ENCODE assay signal across 8 cellular contexts in the genomic region with DNA sequence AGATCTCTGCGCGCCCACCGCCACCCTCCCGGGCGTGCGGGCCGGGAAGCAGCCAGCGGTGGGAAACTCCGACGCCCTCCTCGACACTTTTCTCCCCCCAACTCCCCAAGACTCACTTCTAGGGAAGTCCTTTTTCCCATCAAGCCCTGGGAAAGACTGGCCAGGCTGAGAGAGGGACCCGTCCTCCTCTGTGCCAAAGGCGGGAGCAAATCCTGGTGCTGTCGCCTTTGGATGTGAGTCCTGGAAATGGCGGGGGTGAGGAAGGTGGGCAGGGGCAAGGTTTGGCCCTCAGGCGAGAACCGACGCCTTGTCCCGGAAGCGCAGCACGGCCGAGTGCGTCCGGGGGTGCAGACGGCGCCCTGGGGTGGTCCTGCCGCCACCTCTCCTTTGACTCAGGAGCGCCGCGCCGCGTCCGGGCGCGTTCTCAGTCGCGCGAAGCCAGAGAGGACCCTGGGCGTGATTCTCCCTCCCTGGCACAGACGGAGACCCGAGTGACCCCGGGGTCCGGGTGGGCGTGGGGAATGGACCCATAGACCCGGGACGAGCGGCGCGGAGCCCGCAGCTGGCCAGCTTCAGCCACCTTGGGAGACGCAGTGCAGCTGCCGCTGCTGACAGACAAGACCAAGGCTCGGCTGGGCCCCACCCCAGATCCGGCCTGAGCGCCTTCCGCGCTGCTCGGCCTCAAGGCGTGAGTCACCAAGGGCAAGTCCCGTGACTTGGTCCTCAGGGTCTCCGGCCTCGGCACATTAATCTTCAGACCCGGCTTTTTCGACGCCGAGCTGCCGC. TPM values are rescaled to one million over a fixed set of nuclear protein-coding genes. Genes with fewer than 3 reads are reported as not detected.
A peak's percentile ranks its signal among the peaks of the same experiment; 100 is the strongest.
DNase-seq lines count a peak whose midpoint lies in the region; ATAC-seq, FAIRE-seq and TF ChIP-seq lines count a peak whose summit lies in the region.

No MANE protein-coding gene starts in this region.

- no peaks in the 10 kb centered on the region; a peak in 3 of 5 replicates for H3K36me3 ChIP-seq in HepG2 (replicated peaks in 1 of 2; ENCODE audit: control insufficient read depth in 1 of 2, insufficient read depth in 2 of 2, low read length in 2 of 2)

- peaks cover 39 to 44% of the 10 kb centered on the region in 2 donors for H3K36me3 Mint-ChIP-seq in stimulated activated naive B cell treated with anti-CD40 and anti-IgM and Interleukin-4, amounts not matched to agents 10 μg/mL and 1 μg/mL and 100 μg/mL, for 72 hours

- TF ChIP-seq CTCF in A549 (IDR thresholded peaks at IDR 0.05) = peak; percentile 43
- peak; percentile 96 for TF ChIP-seq CTCF in HepG2 (CRISPR knock-in tag; IDR thresholded peaks at IDR 0.05)

- POLR2A ChIA-PET in A549 (lab: Yijun Ruan, JAX) (interaction anchor here (1.3 to 1.8 kb wide), 2 partner anchors 14 to 20 kb away, joined by 5 to 11 read pairs; partner anchors contain the start of genes CCDC142 and TTC31), HepG2 (lab: Yijun Ruan, JAX) (interaction anchor here (1.0 to 16.5 kb wide), 22 partner anchors 8 to 324 kb away, joined by 3 to 795 read pairs (median 14); partner anchors contain the start of genes AUP1, CCDC142, DQX1 and HTRA2)

- in situ Hi-C loops in HepG2 (cut with HindIII; ENCODE audit: extremely low pct_ligation_motif_present, low pct_unique_long_range_greater_than_20kb) = no loop called here

- DNase-seq in A549 (ENCODE audit: low read depth in 1 of 2, low spot score in 1 of 2) (peak; percentile 73 to 79), SW480 (ENCODE audit: low spot score) (peak; percentile 72), dedifferentiated amniotic fluid mesenchymal stem cell (ENCODE audit: extremely low spot score) (peak; percentile 68), HepG2 (ENCODE audit: low spot score) (peak; percentile 63), NCI-H1417 treated with DMSO at 0.1 percent for 48 hours (lab: John Stamatoyannopoulos, UW) (no peak)
- peak; percentile 59 for DNase-seq in stimulated activated naive B cell treated with anti-CD40 and anti-IgM and Interleukin-4, amounts not matched to agents 10 μg/mL and 1 μg/mL and 100 μg/mL, for 72 hours

- intact Hi-C loops in HepG2 (cut with micrococcal nuclease; ENCODE audit: unreplicated experiment) = loop anchor here (1.0 kb wide), 1 partner anchor 20 kb away; the partner anchor contains the start of gene TTC31

- 39% methylated on average over 43 of the region's 67 CpGs for WGBS in A549 (ENCODE audit: missing lambda C conversion rate)
- WGBS in HepG2 (ENCODE audit: low lambda C conversion rate) = 1% methylated on average over 45 of the region's 67 CpGs

- H3K27ac Mint-ChIP-seq in stimulated activated naive B cell treated with anti-CD40 and anti-IgM and Interleukin-4, amounts not matched to agents 10 μg/mL and 1 μg/mL and 100 μg/mL, for 72 hours = peak overlapping the region; percentile 86

- H3K27me3 Mint-ChIP-seq in stimulated activated naive B cell treated with anti-CD40 and anti-IgM and Interleukin-4, amounts not matched to agents 10 μg/mL and 1 μg/mL and 100 μg/mL, for 72 hours = peaks cover 58 to 66% of the 10 kb centered on the region in 2 donors

- TF ChIP-seq POLR2A in A549 (IDR thresholded peaks at IDR 0.05; ENCODE audit: low read length) (peak; percentile 29; the same call in 1 of the 2 replicates), HepG2 (IDR thresholded peaks at IDR 0.05; ENCODE audit: insufficient read depth in 1 of 2, low read depth in 2 of 2, low read length in 2 of 2) (peak in 1 of 2 experiments; percentile 33; a peak in 1 of 4 replicates)

- H3K9me3 Mint-ChIP-seq in stimulated activated naive B cell treated with anti-CD40 and anti-IgM and Interleukin-4, amounts not matched to agents 10 μg/mL and 1 μg/mL and 100 μg/mL, for 72 hours = no peaks in the 10 kb centered on the region

- H3K4me3 ChIP-seq in A549 = peak overlapping the region; percentile 54
- H3K4me3 ChIP-seq in HepG2 (replicated peaks in 1 of 3; ENCODE audit: insufficient read depth in 1 of 3, low read depth in 2 of 3, low read length in 3 of 3) = peak overlapping the region; percentile 67 to 86 (median 82)

- H3K9ac ChIP-seq in HepG2 (ENCODE audit: insufficient read depth, low read depth, low read length) = peak overlapping the region; percentile 83

- FAIRE-seq in A549 (lab: Jason Lieb, UNC) (no peak), HepG2 (lab: Jason Lieb, UNC) (no peak)

- ATAC-seq in A549 (peak; percentile 30 to 62), GM18498 (IDR thresholded peaks at IDR 0.05; ENCODE audit: unreplicated experiment) (peak; percentile 45), HG03095 (IDR thresholded peaks at IDR 0.05; ENCODE audit: unreplicated experiment) (peak; percentile 40), HepG2 (peak; percentile 22)
- peak; percentile 45 to 48 for ATAC-seq in stimulated activated naive B cell treated with anti-CD40 and anti-IgM and Interleukin-4, amounts not matched to agents 10 μg/mL and 1 μg/mL and 100 μg/mL, for 72 hours (replicated peaks)

- peaks cover 54% of the 10 kb centered on the region for H3K79me2 ChIP-seq in HepG2 (ENCODE audit: insufficient read depth, low read length)

- peak overlapping the region; percentile 80 to 88 for H3K4me3 Mint-ChIP-seq in stimulated activated naive B cell treated with anti-CD40 and anti-IgM and Interleukin-4, amounts not matched to agents 10 μg/mL and 1 μg/mL and 100 μg/mL, for 72 hours

- TF ChIP-seq RAD21 in A549 (conservative IDR thresholded peaks at IDR 0.05 in 1 of 2, IDR thresholded peaks at IDR 0.05 in 1 of 2) (peak in 1 of 2 experiments; percentile 38; a peak in 3 of 5 replicates), HepG2 (CRISPR knock-in tag; IDR thresholded peaks at IDR 0.05) (peak; percentile 95)

- TSS peak; percentile 65 for BruUV-seq in HepG2 (replicated peaks; lab: Mats Ljungman, UMichigan)

- CTCF ChIA-PET in A549 (lab: Yijun Ruan, JAX) (interaction anchor here (1.7 to 15.5 kb wide), 4 partner anchors 16 to 111 kb away, joined by 3 to 184 read pairs (median 12); partner anchors contain the start of genes AUP1, CCDC142, HTRA2 and TTC31), HepG2 (lab: Yijun Ruan, JAX; ENCODE audit: low intra/inter-chr PET ratio, low total read pairs) (interaction anchor here (1.5 to 2.9 kb wide), 2 partner anchors 14 to 20 kb away, joined by 5 to 20 read pairs; partner anchors contain the start of genes CCDC142 and TTC31)

- no peaks in the 10 kb centered on the region for H4K20me1 ChIP-seq in HepG2 (ENCODE audit: insufficient read depth, low read length)

- no peaks in the 10 kb centered on the region; a peak in 1 of 5 replicates for H3K27me3 ChIP-seq in HepG2 (ENCODE audit: control insufficient read depth in 1 of 2, insufficient read depth in 2 of 2, low read length in 2 of 2)

- H3K9me3 ChIP-seq in A549 = no peaks in the 10 kb centered on the region
- H3K9me3 ChIP-seq in HepG2 (ENCODE audit: low read length) = no peaks in the 10 kb centered on the region

- peaks cover 57 to 85% of the 10 kb centered on the region in 2 donors for H3K4me1 Mint-ChIP-seq in stimulated activated naive B cell treated with anti-CD40 and anti-IgM and Interleukin-4, amounts not matched to agents 10 μg/mL and 1 μg/mL and 100 μg/mL, for 72 hours

- peak overlapping the region; percentile 72 for H3K4me2 ChIP-seq in A549
- H3K4me2 ChIP-seq in HepG2 (ENCODE audit: low read depth, low read length) = peak overlapping the region; percentile 92

- no peak for TF ChIP-seq EP300 in A549 (IDR thresholded peaks at IDR 0.05)
- TF ChIP-seq EP300 in HepG2 (IDR thresholded peaks at IDR 0.05; ENCODE audit: low read depth in 2 of 2, low read length in 2 of 2) = no peak
- no peak for TF ChIP-seq EP300 in HepG2 (CRISPR knock-in tag; IDR thresholded peaks at IDR 0.05; ENCODE audit: borderline replicate concordance)

- no peak overlapping the region for H2AFZ ChIP-seq in HepG2 (ENCODE audit: low read length)

- peak overlapping the region; percentile 83 to 96 for H3K27ac ChIP-seq in A549
- H3K27ac ChIP-seq in HepG2 (ENCODE audit: extremely low read length, insufficient read depth, low read length) = peak overlapping the region; percentile 89

- H3K4me1 ChIP-seq in A549 (peaks cover 29% of the 10 kb centered on the region), HepG2 (ENCODE audit: insufficient read depth, low read length) (peaks cover 68% of the 10 kb centered on the region)

RNA-seq across cellular contexts. Expression of gene LBX2, which starts 3.5 kb away (rescaled TPM):
- polyA plus RNA-seq in A549 (2011; rRNA removed) (0.84 and 1.0 TPM in 2 replicates), A549 (2017; fragmentation: RNase III; extraction: RNeasy Plus Mini Kit Qiagen cat#74134 plus additional on column Dnase treatment) (2.0 to 2.4 TPM (median 2.1 TPM) in 3 replicates), HepG2 (2011; rRNA removed) (6.4 and 7.3 TPM in 2 replicates)
- 1.5 and 2.3 TPM in 2 replicates for polyA plus RNA-seq in A549 (2012; cell fraction: cytosol; rRNA removed)
- 2.3 and 3.7 TPM in 2 replicates for polyA plus RNA-seq in A549 (2012; cell fraction: nucleus; rRNA removed)
- 0.39 and 0.62 TPM in 2 replicates for polyA minus RNA-seq in A549 (2011; rRNA and poly(A)+ RNA removed)
- total RNA-seq in HepG2 (2016; rRNA removed; fragmentation: Illumina TruSeq; extraction: Trizol) = 4.0 and 8.1 TPM in 2 replicates
- 1.6 and 4.3 TPM in 2 replicates for total RNA-seq in HepG2 (2016; cell fraction: cytosol; rRNA removed; fragmentation: Illumina TruSeq; extraction: Trizol; ENCODE audit: low read depth)
- 7.3 and 8.7 TPM in 2 replicates for total RNA-seq in HepG2 (2016; cell fraction: insoluble cytoplasmic fraction; rRNA removed; fragmentation: Illumina TruSeq; extraction: Trizol)
- 2.9 and 6.9 TPM in 2 replicates for total RNA-seq in HepG2 (2016; cell fraction: membrane; rRNA removed; fragmentation: Illumina TruSeq; extraction: Trizol)
- total RNA-seq in HepG2 (2016; cell fraction: nucleus; rRNA removed; fragmentation: Illumina TruSeq; extraction: Trizol) = 6.7 and 10.5 TPM in 2 replicates
- polyA plus RNA-seq in HepG2 (2011; cell fraction: cytosol; rRNA removed) = 5.1 and 7.2 TPM in 2 replicates
- polyA plus RNA-seq in HepG2 (2011; cell fraction: nucleus; rRNA removed) = 43.6 and 46.5 TPM in 2 replicates
- polyA plus RNA-seq in HepG2 (2012) = 7.8 and 8.2 TPM in 2 replicates
- 3.0 and 3.5 TPM in 2 replicates for polyA plus RNA-seq in HepG2 (2016; cell fraction: cytosol; fragmentation: Illumina TruSeq; extraction: Trizol; ENCODE audit: low read depth)
- polyA plus RNA-seq in HepG2 (2016; cell fraction: insoluble cytoplasmic fraction; fragmentation: Illumina TruSeq; extraction: Trizol; ENCODE audit: low read depth) = 8.9 and 9.5 TPM in 2 replicates
- 4.3 and 5.5 TPM in 2 replicates for polyA plus RNA-seq in HepG2 (2016; cell fraction: membrane; fragmentation: Illumina TruSeq; extraction: Trizol; ENCODE audit: low read depth)
- 14.4 and 14.6 TPM in 2 replicates for polyA plus RNA-seq in HepG2 (2016; cell fraction: nucleus; fragmentation: Illumina TruSeq; extraction: Trizol; ENCODE audit: insufficient read depth, low read depth)
- polyA minus RNA-seq in HepG2 (2011; rRNA and poly(A)+ RNA removed; ENCODE audit: low replicate concordance) = 0.14 and 7.2 TPM in 2 replicates
- 3.6 TPM in 2 replicates for polyA minus RNA-seq in HepG2 (2011; cell fraction: cytosol; rRNA and poly(A)+ RNA removed)
- 9.8 and 12.1 TPM in 2 replicates for polyA minus RNA-seq in HepG2 (2011; cell fraction: nucleus; rRNA and poly(A)+ RNA removed)

RNA-seq across cellular contexts. Expression of gene PCGF1, which starts 4.6 kb away (rescaled TPM):
- polyA plus RNA-seq in A549 (2011; rRNA removed) = 53.6 and 55.3 TPM in 2 replicates
- 42.9 and 51.6 TPM in 2 replicates for polyA plus RNA-seq in A549 (2012; cell fraction: cytosol; rRNA removed)
- 32.8 and 45.5 TPM in 2 replicates for polyA plus RNA-seq in A549 (2012; cell fraction: nucleus; rRNA removed)
- polyA plus RNA-seq in A549 (2017; fragmentation: RNase III; extraction: RNeasy Plus Mini Kit Qiagen cat#74134 plus additional on column Dnase treatment) = 32.2 to 38.1 TPM (median 32.8 TPM) in 3 replicates
- polyA minus RNA-seq in A549 (2011; rRNA and poly(A)+ RNA removed) = 74.3 and 112 TPM in 2 replicates
- total RNA-seq in HepG2 (2016; rRNA removed; fragmentation: Illumina TruSeq; extraction: Trizol) = 14.2 and 20.4 TPM in 2 replicates
- total RNA-seq in HepG2 (2016; cell fraction: cytosol; rRNA removed; fragmentation: Illumina TruSeq; extraction: Trizol; ENCODE audit: low read depth) = 37.5 and 42.0 TPM in 2 replicates
- 15.5 and 15.6 TPM in 2 replicates for total RNA-seq in HepG2 (2016; cell fraction: insoluble cytoplasmic fraction; rRNA removed; fragmentation: Illumina TruSeq; extraction: Trizol)
- total RNA-seq in HepG2 (2016; cell fraction: membrane; rRNA removed; fragmentation: Illumina TruSeq; extraction: Trizol) = 29.0 and 31.0 TPM in 2 replicates
- total RNA-seq in HepG2 (2016; cell fraction: nucleus; rRNA removed; fragmentation: Illumina TruSeq; extraction: Trizol) = 16.2 and 22.2 TPM in 2 replicates
- 22.6 and 22.7 TPM in 2 replicates for polyA plus RNA-seq in HepG2 (2011; rRNA removed)
- polyA plus RNA-seq in HepG2 (2011; cell fraction: cytosol; rRNA removed) = 19.8 and 22.8 TPM in 2 replicates
- 37.4 and 90.3 TPM in 2 replicates for polyA plus RNA-seq in HepG2 (2011; cell fraction: nucleus; rRNA removed)
- 14.2 and 15.2 TPM in 2 replicates for polyA plus RNA-seq in HepG2 (2012)
- polyA plus RNA-seq in HepG2 (2016; cell fraction: cytosol; fragmentation: Illumina TruSeq; extraction: Trizol; ENCODE audit: low read depth) = 20.8 and 23.0 TPM in 2 replicates
- polyA plus RNA-seq in HepG2 (2016; cell fraction: insoluble cytoplasmic fraction; fragmentation: Illumina TruSeq; extraction: Trizol; ENCODE audit: low read depth) = 13.9 and 16.9 TPM in 2 replicates
- 18.0 and 18.6 TPM in 2 replicates for polyA plus RNA-seq in HepG2 (2016; cell fraction: membrane; fragmentation: Illumina TruSeq; extraction: Trizol; ENCODE audit: low read depth)
- polyA plus RNA-seq in HepG2 (2016; cell fraction: nucleus; fragmentation: Illumina TruSeq; extraction: Trizol; ENCODE audit: insufficient read depth, low read depth) = 44.9 and 46.7 TPM in 2 replicates
- polyA minus RNA-seq in HepG2 (2011; rRNA and poly(A)+ RNA removed; ENCODE audit: low replicate concordance) = 19.3 and 42.8 TPM in 2 replicates
- 14.1 and 14.9 TPM in 2 replicates for polyA minus RNA-seq in HepG2 (2011; cell fraction: cytosol; rRNA and poly(A)+ RNA removed)
- 22.8 and 25.0 TPM in 2 replicates for polyA minus RNA-seq in HepG2 (2011; cell fraction: nucleus; rRNA and poly(A)+ RNA removed)

RNA-seq across cellular contexts. Expression of gene TLX2, which starts 11.3 kb away (rescaled TPM):
- 0.05 TPM in 1 of 2 replicates, not detected in the other for polyA plus RNA-seq in A549 (2011; rRNA removed)
- 0.17 and 0.38 TPM in 2 replicates for polyA plus RNA-seq in A549 (2012; cell fraction: cytosol; rRNA removed)
- polyA plus RNA-seq in A549 (2012; cell fraction: nucleus; rRNA removed) = 0.33 and 0.54 TPM in 2 replicates
- 0.37 to 0.58 TPM (median 0.39 TPM) in 3 replicates for polyA plus RNA-seq in A549 (2017; fragmentation: RNase III; extraction: RNeasy Plus Mini Kit Qiagen cat#74134 plus additional on column Dnase treatment)
- 0.15 TPM in 1 of 2 replicates, not detected in the other for polyA minus RNA-seq in A549 (2011; rRNA and poly(A)+ RNA removed)
- total RNA-seq in HepG2 (2016; rRNA removed; fragmentation: Illumina TruSeq; extraction: Trizol) = 0.20 TPM in 1 of 2 replicates, not detected in the other
- 0.10 and 0.26 TPM in 2 replicates for total RNA-seq in HepG2 (2016; cell fraction: cytosol; rRNA removed; fragmentation: Illumina TruSeq; extraction: Trizol; ENCODE audit: low read depth)
- total RNA-seq in HepG2 (2016; cell fraction: insoluble cytoplasmic fraction; rRNA removed; fragmentation: Illumina TruSeq; extraction: Trizol) = 0.28 TPM in 1 of 2 replicates, not detected in the other
- total RNA-seq in HepG2 (2016; cell fraction: membrane; rRNA removed; fragmentation: Illumina TruSeq; extraction: Trizol) = 0.28 TPM in 1 of 2 replicates, not detected in the other
- not detected in 2 replicates for total RNA-seq in HepG2 (2016; cell fraction: nucleus; rRNA removed; fragmentation: Illumina TruSeq; extraction: Trizol)
- 0.05 and 0.09 TPM in 2 replicates for polyA plus RNA-seq in HepG2 (2011; rRNA removed)
- 0.10 and 0.17 TPM in 2 replicates for polyA plus RNA-seq in HepG2 (2011; cell fraction: cytosol; rRNA removed)
- 0.35 and 0.92 TPM in 2 replicates for polyA plus RNA-seq in HepG2 (2011; cell fraction: nucleus; rRNA removed)
- 4.1 and 5.8 TPM in 2 replicates for polyA plus RNA-seq in HepG2 (2012)
- polyA plus RNA-seq in HepG2 (2016; cell fraction: cytosol; fragmentation: Illumina TruSeq; extraction: Trizol; ENCODE audit: low read depth) = 0.09 and 0.26 TPM in 2 replicates
- polyA plus RNA-seq in HepG2 (2016; cell fraction: insoluble cytoplasmic fraction; fragmentation: Illumina TruSeq; extraction: Trizol; ENCODE audit: low read depth) = 0.26 TPM in 1 of 2 replicates, not detected in the other
- 0.62 TPM in 1 of 2 replicates, not detected in the other for polyA plus RNA-seq in HepG2 (2016; cell fraction: membrane; fragmentation: Illumina TruSeq; extraction: Trizol; ENCODE audit: low read depth)
- 0.66 TPM in 1 of 2 replicates, not detected in the other for polyA plus RNA-seq in HepG2 (2016; cell fraction: nucleus; fragmentation: Illumina TruSeq; extraction: Trizol; ENCODE audit: insufficient read depth, low read depth)
- not detected in 2 replicates for polyA minus RNA-seq in HepG2 (2011; rRNA and poly(A)+ RNA removed; ENCODE audit: low replicate concordance)
- polyA minus RNA-seq in HepG2 (2011; cell fraction: cytosol; rRNA and poly(A)+ RNA removed) = not detected in 2 replicates
- polyA minus RNA-seq in HepG2 (2011; cell fraction: nucleus; rRNA and poly(A)+ RNA removed) = not detected in 2 replicates

RNA-seq across cellular contexts. Expression of gene TTC31, which starts 20.0 kb away (rescaled TPM):
- 29.6 and 32.4 TPM in 2 replicates for polyA plus RNA-seq in A549 (2011; rRNA removed)
- polyA plus RNA-seq in A549 (2012; cell fraction: cytosol; rRNA removed) = 22.3 and 28.2 TPM in 2 replicates
- 109 and 113 TPM in 2 replicates for polyA plus RNA-seq in A549 (2012; cell fraction: nucleus; rRNA removed)
- polyA plus RNA-seq in A549 (2017; fragmentation: RNase III; extraction: RNeasy Plus Mini Kit Qiagen cat#74134 plus additional on column Dnase treatment) = 25.4 to 26.2 TPM (median 25.7 TPM) in 3 replicates
- 32.1 and 39.3 TPM in 2 replicates for polyA minus RNA-seq in A549 (2011; rRNA and poly(A)+ RNA removed)
- total RNA-seq in HepG2 (2016; rRNA removed; fragmentation: Illumina TruSeq; extraction: Trizol) = 21.1 and 28.3 TPM in 2 replicates
- 2.7 and 3.0 TPM in 2 replicates for total RNA-seq in HepG2 (2016; cell fraction: cytosol; rRNA removed; fragmentation: Illumina TruSeq; extraction: Trizol; ENCODE audit: low read depth)
- 18.2 and 28.7 TPM in 2 replicates for total RNA-seq in HepG2 (2016; cell fraction: insoluble cytoplasmic fraction; rRNA removed; fragmentation: Illumina TruSeq; extraction: Trizol)
- 6.9 and 8.2 TPM in 2 replicates for total RNA-seq in HepG2 (2016; cell fraction: membrane; rRNA removed; fragmentation: Illumina TruSeq; extraction: Trizol)
- 47.8 and 48.1 TPM in 2 replicates for total RNA-seq in HepG2 (2016; cell fraction: nucleus; rRNA removed; fragmentation: Illumina TruSeq; extraction: Trizol)
- 39.5 and 43.4 TPM in 2 replicates for polyA plus RNA-seq in HepG2 (2011; rRNA removed)
- 21.8 and 24.0 TPM in 2 replicates for polyA plus RNA-seq in HepG2 (2011; cell fraction: cytosol; rRNA removed)
- polyA plus RNA-seq in HepG2 (2011; cell fraction: nucleus; rRNA removed) = 180 and 208 TPM in 2 replicates
- 20.8 and 30.1 TPM in 2 replicates for polyA plus RNA-seq in HepG2 (2012)
- polyA plus RNA-seq in HepG2 (2016; cell fraction: cytosol; fragmentation: Illumina TruSeq; extraction: Trizol; ENCODE audit: low read depth) = 2.3 and 2.7 TPM in 2 replicates
- polyA plus RNA-seq in HepG2 (2016; cell fraction: insoluble cytoplasmic fraction; fragmentation: Illumina TruSeq; extraction: Trizol; ENCODE audit: low read depth) = 21.6 and 25.6 TPM in 2 replicates
- polyA plus RNA-seq in HepG2 (2016; cell fraction: membrane; fragmentation: Illumina TruSeq; extraction: Trizol; ENCODE audit: low read depth) = 5.9 and 6.6 TPM in 2 replicates
- 99.0 and 111 TPM in 2 replicates for polyA plus RNA-seq in HepG2 (2016; cell fraction: nucleus; fragmentation: Illumina TruSeq; extraction: Trizol; ENCODE audit: insufficient read depth, low read depth)
- polyA minus RNA-seq in HepG2 (2011; rRNA and poly(A)+ RNA removed; ENCODE audit: low replicate concordance) = 35.9 and 48.7 TPM in 2 replicates
- polyA minus RNA-seq in HepG2 (2011; cell fraction: cytosol; rRNA and poly(A)+ RNA removed) = 11.7 and 13.3 TPM in 2 replicates
- polyA minus RNA-seq in HepG2 (2011; cell fraction: nucleus; rRNA and poly(A)+ RNA removed) = 72.2 and 74.9 TPM in 2 replicates

RNA-seq across cellular contexts. Expression of gene CCDC142, which starts 20.1 kb away (rescaled TPM):
- polyA plus RNA-seq in A549 (2011; rRNA removed) (6.8 and 8.9 TPM in 2 replicates), A549 (2017; fragmentation: RNase III; extraction: RNeasy Plus Mini Kit Qiagen cat#74134 plus additional on column Dnase treatment) (11.9 to 16.4 TPM (median 12.8 TPM) in 3 replicates), HepG2 (2011; rRNA removed) (14.7 and 17.7 TPM in 2 replicates)
- polyA plus RNA-seq in A549 (2012; cell fraction: cytosol; rRNA removed) = 10.0 and 13.2 TPM in 2 replicates
- polyA plus RNA-seq in A549 (2012; cell fraction: nucleus; rRNA removed) = 39.3 and 43.2 TPM in 2 replicates
- 38.8 and 43.8 TPM in 2 replicates for polyA minus RNA-seq in A549 (2011; rRNA and poly(A)+ RNA removed)
- 8.8 and 30.4 TPM in 2 replicates for total RNA-seq in HepG2 (2016; rRNA removed; fragmentation: Illumina TruSeq; extraction: Trizol)
- total RNA-seq in HepG2 (2016; cell fraction: cytosol; rRNA removed; fragmentation: Illumina TruSeq; extraction: Trizol; ENCODE audit: low read depth) = 4.8 and 4.9 TPM in 2 replicates
- 8.0 and 25.5 TPM in 2 replicates for total RNA-seq in HepG2 (2016; cell fraction: insoluble cytoplasmic fraction; rRNA removed; fragmentation: Illumina TruSeq; extraction: Trizol)
- total RNA-seq in HepG2 (2016; cell fraction: membrane; rRNA removed; fragmentation: Illumina TruSeq; extraction: Trizol) = 6.2 and 6.3 TPM in 2 replicates
- total RNA-seq in HepG2 (2016; cell fraction: nucleus; rRNA removed; fragmentation: Illumina TruSeq; extraction: Trizol) = 51.7 and 65.9 TPM in 2 replicates
- 5.1 and 6.3 TPM in 2 replicates for polyA plus RNA-seq in HepG2 (2011; cell fraction: cytosol; rRNA removed)
- polyA plus RNA-seq in HepG2 (2011; cell fraction: nucleus; rRNA removed) = 51.7 and 56.4 TPM in 2 replicates
- 5.2 and 6.8 TPM in 2 replicates for polyA plus RNA-seq in HepG2 (2012)
- 0.66 and 0.67 TPM in 2 replicates for polyA plus RNA-seq in HepG2 (2016; cell fraction: cytosol; fragmentation: Illumina TruSeq; extraction: Trizol; ENCODE audit: low read depth)
- polyA plus RNA-seq in HepG2 (2016; cell fraction: insoluble cytoplasmic fraction; fragmentation: Illumina TruSeq; extraction: Trizol; ENCODE audit: low read depth) = 4.3 and 5.0 TPM in 2 replicates
- 1.4 and 2.5 TPM in 2 replicates for polyA plus RNA-seq in HepG2 (2016; cell fraction: membrane; fragmentation: Illumina TruSeq; extraction: Trizol; ENCODE audit: low read depth)
- 76.5 and 76.7 TPM in 2 replicates for polyA plus RNA-seq in HepG2 (2016; cell fraction: nucleus; fragmentation: Illumina TruSeq; extraction: Trizol; ENCODE audit: insufficient read depth, low read depth)
- 64.4 and 82.1 TPM in 2 replicates for polyA minus RNA-seq in HepG2 (2011; rRNA and poly(A)+ RNA removed; ENCODE audit: low replicate concordance)
- 5.7 and 6.4 TPM in 2 replicates for polyA minus RNA-seq in HepG2 (2011; cell fraction: cytosol; rRNA and poly(A)+ RNA removed)
- 87.2 and 94.1 TPM in 2 replicates for polyA minus RNA-seq in HepG2 (2011; cell fraction: nucleus; rRNA and poly(A)+ RNA removed)

Comparison
In these comparisons a context has a peak if more than half of its experiments do, and no peak if none do; other contexts are left out.
1. Of the 38 proteins assayed by ChIP-seq in both HepG2 and A549: peak only in HepG2: ESRRA, HDAC2, HMGXB4, KDM5A, MYC, PHF8 and 2 more; only in A549: MAX and SMC3; in both: BHLHE40, CTCF and FOSL2; in neither: 20; mixed calls (peak in some experiments, not most) for 5.